Comparison of ENCODE assay signal across 8 cellular contexts in the genomic region with DNA sequence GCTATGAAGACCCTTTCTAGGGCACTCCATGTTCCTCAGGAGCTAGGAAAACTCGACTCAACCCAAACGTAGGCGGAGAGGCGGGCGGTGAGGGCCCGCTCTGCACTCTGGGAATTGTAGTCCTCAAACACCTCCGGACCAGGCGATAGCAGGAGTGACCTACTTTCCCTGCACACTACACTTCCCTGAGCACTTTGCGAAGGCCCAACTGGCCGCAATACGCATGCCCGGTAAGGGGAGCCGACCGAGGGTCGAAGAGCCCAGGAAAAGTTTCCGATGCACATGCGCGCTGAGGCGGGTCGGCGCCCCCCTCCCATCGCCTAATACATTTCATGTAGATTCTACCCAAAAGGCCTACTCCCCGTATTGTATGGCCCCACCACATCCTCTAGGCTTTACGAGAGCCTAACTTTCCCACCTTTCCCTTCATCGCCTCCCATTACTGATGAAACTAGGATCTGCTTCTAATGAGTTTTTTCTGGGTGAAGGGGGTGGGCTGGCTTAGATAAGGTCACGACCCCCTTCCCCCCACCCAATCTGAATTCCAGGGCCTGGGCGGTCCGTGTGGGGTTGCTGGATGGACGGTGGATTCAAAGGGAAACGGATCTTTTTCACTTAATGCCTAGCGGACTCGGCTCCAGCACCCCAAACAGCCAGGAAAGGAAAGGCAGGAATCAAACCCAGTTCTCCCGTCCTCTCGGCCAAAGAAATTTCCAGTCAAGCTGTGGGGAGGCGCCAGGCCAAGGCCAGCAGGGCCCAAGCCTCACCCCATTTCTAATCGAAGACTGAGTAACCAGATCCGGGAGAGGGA. TPM values are rescaled to one million over a fixed set of nuclear protein-coding genes. Genes with fewer than 3 reads are reported as not detected.
A peak's percentile ranks its signal among the peaks of the same experiment; 100 is the strongest.
DNase-seq lines count a peak whose midpoint lies in the region; ATAC-seq lines count a peak whose summit lies in the region.

No MANE protein-coding gene starts in this region.

- intact Hi-C loops in left colon (cut with DNase I, micrococcal nuclease) = no loop called here

- DNase-seq in AML-193 (lab: John Stamatoyannopoulos, UW) = peak; percentile 93
- peak; percentile 70 for DNase-seq in GM19238 (ENCODE audit: insufficient read length, low spot score)
- DNase-seq in NCI-H526 treated with DMSO at 0.1 percent for 48 hours (lab: John Stamatoyannopoulos, UW) = peak; percentile 87
- DNase-seq in activated CD4-positive, alpha-beta T cell treated with anti-CD3 and anti-CD28 coated beads, Interleukin-2, amount 50 U/mL, for 1 hour = peak; percentile 67
- DNase-seq in cortex of kidney (lab: John Stamatoyannopoulos, UW) = peak; percentile 28
- DNase-seq in left colon = peak; percentile 89 to 95
- peak; percentile 54 to 86 (median 67) for DNase-seq in stimulated activated CD4-positive, alpha-beta T cell treated with anti-CD3 and anti-CD28 coated beads, Interleukin-1b, Interleukin-23, amount 100 ng/mL, for 24 hours (ENCODE audit: low read depth in 4 of 4, low spot score in 1 of 4)

- ATAC-seq in HG03442 (IDR thresholded peaks at IDR 0.05; ENCODE audit: unreplicated experiment) = peak; percentile 53
- peak; percentile 54 for ATAC-seq in left colon

RNA-seq across cellular contexts. Expression of a gene that starts 2.0 kb away (rescaled TPM):
- 10 to 100 TPM; 57.5 to 66.7 TPM for total RNA-seq in left colon

RNA-seq across cellular contexts. Expression of a gene that starts 23.9 kb away (rescaled TPM):
- total RNA-seq in left colon = 10 to 100 TPM; 32.1 to 35.3 TPM

RNA-seq across cellular contexts. Expression of a gene that starts 24.4 kb away (rescaled TPM):
- total RNA-seq in left colon = 100 to 1,000 TPM; 271 to 289 TPM

Comparison
In these comparisons a context has a peak if more than half of its experiments do, and no peak if none do; other contexts are left out.
1. Peak in every context shown above with its lines: DNase-seq and ATAC-seq.
2. DNase-seq: peak in every context shown above with its lines; median percentile 93 in AML-193; 92 in left colon; 87 in NCI-H526 treated with DMSO at 0.1 percent for 48 hours; 70 in GM19238; 67 in activated CD4-positive, alpha-beta T cell treated with anti-CD3 and anti-CD28 coated beads, Interleukin-2, amount 50 U/mL, for 1 hour; 67 in stimulated activated CD4-positive, alpha-beta T cell treated with anti-CD3 and anti-CD28 coated beads, Interleukin-1b, Interleukin-23, amount 100 ng/mL, for 24 hours; 28 in cortex of kidney.